Comparison of ENCODE assay signal across 33 cellular contexts in the genomic region with DNA sequence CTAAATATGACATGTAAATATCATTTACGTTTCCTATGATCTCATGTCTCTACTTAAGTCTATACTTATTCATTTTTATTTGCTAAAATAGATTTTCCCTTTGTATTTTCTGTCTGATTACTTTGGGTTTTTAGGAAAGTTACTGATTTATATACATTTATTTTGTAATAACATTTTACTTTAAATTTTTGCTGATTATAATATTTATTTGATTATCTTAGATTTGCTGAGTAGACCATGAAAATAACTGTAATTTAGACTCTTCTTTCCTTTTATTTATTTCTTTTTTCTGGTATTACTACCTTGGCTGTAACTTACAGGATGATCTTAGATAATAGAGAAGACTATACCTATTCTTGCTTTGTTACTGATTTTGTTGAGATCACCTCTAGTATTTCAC.
"Had no signal": no experiment of that assay in that cellular context is flagged by ENCODE, and none has a peak within 500 bp of the region (broad histone marks: within the 10 kb centered on the region; RNA-seq: fewer than 3 reads in every experiment).

No MANE protein-coding gene starts in this region.

- ATAC-seq: activated CD4-positive, alpha-beta T cell treated with anti-CD3 and anti-CD28 coated beads for 36 hours; activated CD4-positive, CD25-positive, alpha-beta regulatory T cell treated with anti-CD3 and anti-CD28 coated beads, Interleukin-2, amount 50 U/mL, for 24 hours; activated CD8-positive, alpha-beta T cell treated with anti-CD3 and anti-CD28 coated beads for 36 hours; activated naive CD4-positive, alpha-beta T cell treated with anti-CD3 and anti-CD28 coated beads, Interleukin-2, amount 50 U/mL, for 72 hours; activated T-cell treated with anti-CD3 and anti-CD28 coated beads, Interleukin-2, amount 50 U/mL, for 4 hours; activated T-cell treated with anti-CD3 and anti-CD28 coated beads, Interleukin-2, amount 50 U/mL, for 72 hours; activated T-helper 17 cell treated with anti-CD3 and anti-CD28 coated beads, Interleukin-2, amount 50 U/mL, for 72 hours; T-cell; T-helper 17 cell; WTC11 had no signal

- H3K36me3 ChIP-seq: adrenal gland, cardiac muscle cell, WERI-Rb-1 had no signal

- H3K4me1 ChIP-seq: adrenal gland had no signal

- H3K27me3 ChIP-seq: adrenal gland, cardiac muscle cell had no signal

- DNase-seq: activated CD4-positive, alpha-beta memory T cell treated with anti-CD3 and anti-CD28 coated beads for 36 hours; activated CD4-positive, alpha-beta T cell treated with anti-CD3 and anti-CD28 coated beads for 1 hour; activated CD4-positive, alpha-beta T cell treated with anti-CD3 and anti-CD28 coated beads for 36 hours; activated CD4-positive, alpha-beta T cell treated with anti-CD3 and anti-CD28 coated beads, Interleukin-2, amount 10 ng/mL, durations not matched to agents 24 days and 14 days; activated CD4-positive, alpha-beta T cell treated with anti-CD3 and anti-CD28 coated beads, Interleukin-2, amount 50 U/mL, for 1 hour; activated CD4-positive, alpha-beta T cell treated with anti-CD3 and anti-CD28 coated beads, Interleukin-2, amount 50 U/mL, for 4 hours; activated CD4-positive, CD25-positive, alpha-beta regulatory T cell; activated CD8-positive, alpha-beta memory T cell treated with anti-CD3 and anti-CD28 coated beads, Interleukin-2, amount 50 U/mL, for 4 hours; activated CD8-positive, alpha-beta T cell treated with anti-CD3 and anti-CD28 coated beads for 36 hours; activated effector memory CD4-positive, alpha-beta T cell treated with anti-CD3 and anti-CD28 coated beads, Interleukin-2, amount 50 U/mL, for 16 hours; activated gamma-delta T cell treated with Interleukin-2 at 50 U/mL for 16 hours; activated naive CD4-positive, alpha-beta T cell; activated naive CD4-positive, alpha-beta T cell treated with anti-CD3 and anti-CD28 coated beads for 36 hours; activated naive CD4-positive, alpha-beta T cell treated with anti-CD3 and anti-CD28 coated beads, Interleukin-2, amount 50 U/mL, for 16 hours; activated naive CD8-positive, alpha-beta T cell treated with anti-CD3 and anti-CD28 coated beads for 36 hours; activated T-cell treated with anti-CD3 and anti-CD28 coated beads for 4 hours; activated T-cell treated with anti-CD3 and anti-CD28 coated beads, Interleukin-2, amount 50 U/mL, for 1 hour; activated T-cell treated with anti-CD3 and anti-CD28 coated beads, Interleukin-2, amount 50 U/mL, for 4 hours; activated T-cell treated with anti-CD3 and anti-CD28 coated beads, Interleukin-2, amount 50 U/mL, for 72 hours; adrenal gland; amniotic stem cell; aorta; caudate nucleus; cerebellar nuclear complex; T-cell; T-helper 17 cell; WERI-Rb-1 had no signal

- H3K27ac ChIP-seq: adrenal gland, cardiac muscle cell, WERI-Rb-1 had no signal

- H3K4me3 ChIP-seq: adrenal gland, cardiac muscle cell had no signal

- H3K9me3 ChIP-seq: adrenal gland had no signal

- FAIRE-seq: bronchial epithelial cell had no signal
